In the genomic region with DNA sequence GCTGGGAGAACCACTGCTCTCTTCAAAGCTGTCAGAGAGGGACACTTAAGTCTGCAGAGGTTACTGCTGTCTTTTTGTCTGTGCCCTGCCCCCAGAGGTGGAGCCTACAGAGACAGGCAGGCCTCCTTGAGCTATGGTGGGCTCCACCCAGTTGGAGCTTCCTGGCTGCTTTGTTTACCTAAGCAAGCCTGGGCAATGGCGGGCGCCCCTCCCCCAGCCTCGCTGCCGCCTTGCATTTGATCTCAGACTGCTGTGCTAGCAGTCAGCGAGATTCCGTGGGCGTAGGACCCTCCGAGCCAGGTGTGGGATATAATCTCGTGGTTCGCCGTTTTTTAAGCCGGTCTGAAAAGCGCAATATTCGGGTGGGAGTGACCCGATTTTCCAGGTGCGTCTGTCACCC, we compare ENCODE assay signal across 4 cellular contexts. TPM values are rescaled to one million over a fixed set of nuclear protein-coding genes. Genes with fewer than 3 reads are reported as not detected.
"Had no signal": no experiment of that assay in that cellular context is flagged by ENCODE, and none has a peak within 500 bp of the region (broad histone marks: within the 10 kb centered on the region; RNA-seq: fewer than 3 reads in every experiment).

No MANE protein-coding gene starts in this region.

RNA-seq across cellular contexts. Expression of gene CD86, which starts 7.9 kb away (rescaled TPM):
- total RNA-seq: LHCN-M2, M059J, MCF 10A, NCI-H460 had no signal

RNA-seq across cellular contexts. Expression of gene ILDR1, which starts 25.2 kb away (rescaled TPM):
- total RNA-seq: LHCN-M2, M059J had no signal
